Comparison of ENCODE assay signal across 8 cellular contexts in genomic region chr17:28726396-28726911, GRCh38. TPM values are rescaled to one million over a fixed set of nuclear protein-coding genes. Genes with fewer than 3 reads are reported as not detected.
DNase-seq lines count a peak whose midpoint lies in the region; ATAC-seq and TF ChIP-seq lines count a peak whose summit lies in the region.

No MANE protein-coding gene starts in this region.

- H3K27ac ChIP-seq in RWPE2 (ENCODE audit: poor library complexity, severe bottlenecking) (peak overlapping the region; percentile 92), heart left ventricle (peak overlapping the region in 11 of 12 donors; percentile 21 to 97 (median 63)), rectal smooth muscle tissue (ENCODE audit: low read depth, low read length) (no peak overlapping the region)

- intact Hi-C loops in heart left ventricle (cut with DNase I), result loop anchor here in 9 of 10 donors (1.0 to 10.0 kb wide), 9 partner anchors 24 to 568 kb away; partner anchors contain the start of genes PHF12 (in 2 of the 9) and NUFIP2 (in 1 of the 9)

- TF ChIP-seq POLR2A in heart left ventricle (IDR thresholded peaks at IDR 0.05), result no peak

- peaks cover 34% of the 10 kb centered on the region for H3K36me3 Mint-ChIP-seq in activated naive CD4-positive, alpha-beta T cell treated with anti-CD3 and anti-CD28 coated beads, Interleukin-2, amount 10 ng/mL, durations not matched to agents 7 days and 5 days

- peak overlapping the region; percentile 94 for H3K4me3 Mint-ChIP-seq in activated naive CD4-positive, alpha-beta T cell treated with anti-CD3 and anti-CD28 coated beads, Interleukin-2, amount 10 ng/mL, durations not matched to agents 7 days and 5 days

- no peak overlapping the region for H3K9ac ChIP-seq in rectal smooth muscle tissue (ENCODE audit: low read length)

- DNase-seq in GM12864 (ENCODE audit: low read depth) (no peak), HT-29 (ENCODE audit: low spot score) (peak; percentile 66), RWPE2 (ENCODE audit: low spot score) (no peak), heart left ventricle (peak in 3 of 5 donors; percentile 56 to 76 (median 63)), middle frontal gyrus (ENCODE audit: extremely low spot score, low spot score) (no peak)
- peak; percentile 86 for DNase-seq in activated naive CD4-positive, alpha-beta T cell treated with anti-CD3 and anti-CD28 coated beads, Interleukin-2, amount 10 ng/mL, durations not matched to agents 7 days and 5 days

- H3K4me1 Mint-ChIP-seq in activated naive CD4-positive, alpha-beta T cell treated with anti-CD3 and anti-CD28 coated beads, Interleukin-2, amount 10 ng/mL, durations not matched to agents 7 days and 5 days, result peaks cover 72% of the 10 kb centered on the region

- H3K9me3 Mint-ChIP-seq in activated naive CD4-positive, alpha-beta T cell treated with anti-CD3 and anti-CD28 coated beads, Interleukin-2, amount 10 ng/mL, durations not matched to agents 7 days and 5 days, result no peaks in the 10 kb centered on the region

- no peaks in the 10 kb centered on the region for H3K27me3 Mint-ChIP-seq in activated naive CD4-positive, alpha-beta T cell treated with anti-CD3 and anti-CD28 coated beads, Interleukin-2, amount 10 ng/mL, durations not matched to agents 7 days and 5 days

- H3K27ac Mint-ChIP-seq in activated naive CD4-positive, alpha-beta T cell treated with anti-CD3 and anti-CD28 coated beads, Interleukin-2, amount 10 ng/mL, durations not matched to agents 7 days and 5 days, result peak overlapping the region; percentile 100

- peak overlapping the region; percentile 84 for H3K4me3 ChIP-seq in GM12864 (ENCODE audit: low read depth, low read length)
- H3K4me3 ChIP-seq in RWPE2 (ENCODE audit: severe bottlenecking), result peak overlapping the region; percentile 47
- H3K4me3 ChIP-seq in heart left ventricle, result peak overlapping the region; percentile 37 to 90 (median 82)
- peak overlapping the region; percentile 79 for H3K4me3 ChIP-seq in rectal smooth muscle tissue (ENCODE audit: low read length)

- H3K4me1 ChIP-seq in RWPE2 (ENCODE audit: insufficient read depth, poor library complexity, severe bottlenecking) (peaks cover 24% of the 10 kb centered on the region), heart left ventricle (peaks cover 0 to 56% (median 33%) of the 10 kb centered on the region in 12 donors), rectal smooth muscle tissue (ENCODE audit: control insufficient read depth, insufficient read depth, low read length) (peaks cover 9% of the 10 kb centered on the region)

- H3K36me3 ChIP-seq in RWPE2 (ENCODE audit: low read depth) (peaks cover 37% of the 10 kb centered on the region), heart left ventricle (peaks cover 0 to 38% (median 34%) of the 10 kb centered on the region in 9 donors), rectal smooth muscle tissue (ENCODE audit: control insufficient read depth, insufficient read depth, low read length) (peaks cover 18% of the 10 kb centered on the region)

- 0 to 2% (median 0%) methylated on average over 10 to 52 of the region's 52 CpGs for WGBS in heart left ventricle, 4 donors

- CTCF ChIA-PET in activated naive CD4-positive, alpha-beta T cell treated with anti-CD3 and anti-CD28 coated beads, Interleukin-2, amount 10 ng/mL, durations not matched to agents 7 days and 5 days (lab: Charles Lee), result interaction anchor here (0.6 to 17.3 kb wide), 34 partner anchors 10 to 455 kb away, joined by 3 to 415 read pairs (median 4); partner anchors contain the start of genes BLTP2, FAM222B, FLOT2 and PHF12

- no peak for TF ChIP-seq CTCF in GM12864 (IDR thresholded peaks at IDR 0.05; ENCODE audit: low read depth, low read length, missing control alignments)
- no peak for TF ChIP-seq CTCF in RWPE2 (IDR thresholded peaks at IDR 0.05; ENCODE audit: poor library complexity, severe bottlenecking)
- TF ChIP-seq CTCF in heart left ventricle (IDR thresholded peaks at IDR 0.05), result no peak

- no peaks in the 10 kb centered on the region for H3K27me3 ChIP-seq in RWPE2 (ENCODE audit: insufficient read depth, poor library complexity, severe bottlenecking)
- peaks cover 0 to 4% (median 0%) of the 10 kb centered on the region in 9 donors for H3K27me3 ChIP-seq in heart left ventricle
- H3K27me3 ChIP-seq in rectal smooth muscle tissue (ENCODE audit: control insufficient read depth, insufficient read depth, low read length), result no peaks in the 10 kb centered on the region

- H3K9me3 ChIP-seq in RWPE2 (ENCODE audit: severe bottlenecking) (no peaks in the 10 kb centered on the region), heart left ventricle (no peaks in the 10 kb centered on the region)

- ATAC-seq in RWPE2 (ENCODE audit: low read depth), result peak; percentile 17
- ATAC-seq in heart left ventricle, result peak; percentile 15 to 51 (median 31)
- no peak for ATAC-seq in HG03342 (IDR thresholded peaks at IDR 0.05; ENCODE audit: unreplicated experiment)

RNA-seq across cellular contexts. Expression of gene TLCD1, which starts 0.4 kb away (rescaled TPM):
- total RNA-seq in HT-29 (2014; rRNA removed; shearing (Covaris generic)), result 30.6 and 44.6 TPM in 2 replicates
- 1 to 10 TPM in 7 of 9 donors, under 1 TPM in 2; 0.52 to 4.8 (median 1.7) TPM for total RNA-seq in heart left ventricle
- polyA plus RNA-seq in heart left ventricle, result 10 to 100 TPM in 1 of 2 donors, 1 to 10 TPM in 1; 2.5 to 11.7 TPM

RNA-seq across cellular contexts. Expression of gene NEK8, which starts 2.1 kb away (rescaled TPM):
- 13.9 and 15.0 TPM in 2 replicates for total RNA-seq in HT-29 (2014; rRNA removed; shearing (Covaris generic))
- total RNA-seq in heart left ventricle, result 1 to 10 TPM in 5 of 9 donors, under 1 TPM in 4; 0.28 to 2.8 (median 1.2) TPM
- 1 to 10 TPM; 1.0 to 1.1 TPM for polyA plus RNA-seq in heart left ventricle

RNA-seq across cellular contexts. Expression of gene RPL23A, which starts 6.7 kb away (rescaled TPM):
- 601 and 602 TPM in 2 replicates for total RNA-seq in HT-29 (2014; rRNA removed; shearing (Covaris generic))
- total RNA-seq in heart left ventricle, result 1,000 to 10,000 TPM in 1 of 9 donors, 100 to 1,000 TPM in 8; 255 to 1,006 (median 869) TPM
- polyA plus RNA-seq in heart left ventricle, result 1,000 to 10,000 TPM in 1 of 2 donors, 100 to 1,000 TPM in 1; 458 to 1,439 TPM

RNA-seq across cellular contexts. Expression of gene RAB34, which starts 8.8 kb away (rescaled TPM):
- 0.97 TPM in 1 of 2 replicates, not detected in the other for total RNA-seq in HT-29 (2014; rRNA removed; shearing (Covaris generic))
- total RNA-seq in heart left ventricle, result 10 to 100 TPM; 11.5 to 31.7 (median 14.9) TPM
- 10 to 100 TPM; 17.7 to 25.1 TPM for polyA plus RNA-seq in heart left ventricle

RNA-seq across cellular contexts. Expression of gene PROCA1, which starts 14.8 kb away (rescaled TPM):
- total RNA-seq in HT-29 (2014; rRNA removed; shearing (Covaris generic)), result 1.7 and 3.8 TPM in 2 replicates
- total RNA-seq in heart left ventricle, result 1 to 10 TPM in 6 of 9 donors, under 1 TPM in 3; 0.65 to 2.3 (median 1.0) TPM
- polyA plus RNA-seq in heart left ventricle, result 1 to 10 TPM in 1 of 2 donors, under 1 TPM in 1; 0.64 to 2.6 TPM

Comparison
In these comparisons a context has a peak if more than half of its experiments do, and no peak if none do; other contexts are left out.
1. DNase-seq: peak in HT-29 (single experiment), activated naive CD4-positive, alpha-beta T cell treated with anti-CD3 and anti-CD28 coated beads, Interleukin-2, amount 10 ng/mL, durations not matched to agents 7 days and 5 days (single experiment) and heart left ventricle (3 of 5); none in GM12864 (single experiment), RWPE2 (single experiment) and middle frontal gyrus (single experiment).
2. Peak in every context shown above with its lines, with median percentiles within 50 percentile points of each other: H3K4me3 ChIP-seq.